ENCODE assay signal across 30 cellular contexts in genomic region chr16:63933841-63934240, GRCh38.
"Had no signal": no experiment of that assay in that cellular context is flagged by ENCODE, and none has a peak within 500 bp of the region (broad histone marks: within the 10 kb centered on the region; RNA-seq: fewer than 3 reads in every experiment).

No MANE protein-coding gene starts in this region.

- ATAC-seq: left colon; left lung; lower lobe of right lung; naive thymus-derived CD8-positive, alpha-beta T cell; pancreas; right cardiac atrium; sciatic nerve; upper lobe of right lung had no signal

- DNase-seq: hypothalamus; immature natural killer cell; kidney; left colon; left lung; lower lobe of right lung; mammary epithelial cell; mesenchymal stem cell; naive thymus-derived CD8-positive, alpha-beta T cell; nucleus accumbens; pancreas; posterior cingulate gyrus; retina; right cardiac atrium; stimulated activated CD4-positive, alpha-beta T cell treated with anti-CD3 and anti-CD28 coated beads, Interleukin-12 subunit alpha, Interleukin-12 subunit beta, amount 100 ng/mL, for 4 hours; stimulated activated CD4-positive, alpha-beta T cell treated with anti-CD3 and anti-CD28 coated beads, Interleukin-15, amount 100 ng/mL, for 24 hours; stimulated activated CD4-positive, alpha-beta T cell treated with anti-CD3 and anti-CD28 coated beads, Interleukin-2, amount 100 ng/mL, for 24 hours; stimulated activated CD4-positive, alpha-beta T cell treated with anti-CD3 and anti-CD28 coated beads, Interleukin-4, amount 100 ng/mL, for 1 hour; stimulated activated naive CD4-positive, alpha-beta T cell; tibial artery; trophoblast cell; upper lobe of right lung had no signal

- H3K4me3 Mint-ChIP-seq: immature natural killer cell; naive thymus-derived CD8-positive, alpha-beta T cell; nephron; neural crest cell; stimulated activated naive CD8-positive, alpha-beta T cell treated with anti-CD3 and anti-CD28 coated beads, Interleukin-15, Interleukin-2, amounts not matched to agents 100 ng/mL and 50 ng/mL, for 24 hours had no signal

- H3K4me1 ChIP-seq: left lung, lower lobe of right lung, pancreas, prostate gland, suprapubic skin, tibial artery, upper lobe of right lung had no signal

- H3K36me3 ChIP-seq: left lung, lower lobe of right lung, pancreas, prostate gland, suprapubic skin, thoracic aorta, tibial artery, upper lobe of right lung had no signal

- H3K4me3 ChIP-seq: left lung, lower lobe of right lung, pancreas, prostate gland, skin epidermis, suprapubic skin, thoracic aorta, tibial artery, upper lobe of right lung had no signal

- H3K27me3 Mint-ChIP-seq: naive thymus-derived CD8-positive, alpha-beta T cell; stimulated activated naive CD8-positive, alpha-beta T cell treated with anti-CD3 and anti-CD28 coated beads, Interleukin-15, Interleukin-2, amounts not matched to agents 100 ng/mL and 50 ng/mL, for 24 hours had no signal

- H3K4me1 Mint-ChIP-seq: immature natural killer cell; naive thymus-derived CD8-positive, alpha-beta T cell; nephron; neural crest cell had no signal

- H3K9me3 ChIP-seq: lower lobe of right lung, pancreas, prostate gland, suprapubic skin, thoracic aorta, tibial artery, upper lobe of right lung had no signal

- H3K27ac Mint-ChIP-seq: immature natural killer cell; naive thymus-derived CD8-positive, alpha-beta T cell; nephron; stimulated activated naive CD8-positive, alpha-beta T cell treated with anti-CD3 and anti-CD28 coated beads, Interleukin-15, Interleukin-2, amounts not matched to agents 100 ng/mL and 50 ng/mL, for 24 hours had no signal

- H3K27me3 ChIP-seq: left lung, pancreas, suprapubic skin, tibial artery, upper lobe of right lung had no signal

- H3K36me3 Mint-ChIP-seq: immature natural killer cell had no signal

- H3K9me3 Mint-ChIP-seq: nephron had no signal
